16 cellular contexts compared by ENCODE assay signal in genomic region chr19:6639439-6639838, GRCh38. TPM values are rescaled to one million over a fixed set of nuclear protein-coding genes. Genes with fewer than 3 reads are reported as not detected.
DNase-seq lines count a peak whose midpoint lies in the region; ATAC-seq, FAIRE-seq and TF ChIP-seq lines count a peak whose summit lies in the region.
"Had no signal": no experiment of that assay in that cellular context is flagged by ENCODE, and none has a peak within 500 bp of the region (broad histone marks: within the 10 kb centered on the region; RNA-seq: fewer than 3 reads in every experiment).

No MANE protein-coding gene starts in this region.

- no peak overlapping the region; the same call in 1 of the 2 replicates for H2AFZ ChIP-seq in OCI-LY7 (ENCODE audit: low read length)
- H2AFZ ChIP-seq in GM12878 (ENCODE audit: control insufficient read depth, low read depth, low read length): no peak overlapping the region

- H3K27ac ChIP-seq in OCI-LY7 (ENCODE audit: low read depth, low read length, poor library complexity, severe bottlenecking) (no peak overlapping the region), GM12878 (ENCODE audit: control insufficient read depth, insufficient read depth) (peak overlapping the region; percentile 13), suprapubic skin (no peak overlapping the region), prostate gland (no peak overlapping the region)
- H3K27ac ChIP-seq: neutrophil, spleen, VCaP had no signal

- no peaks in the 10 kb centered on the region for H3K36me3 Mint-ChIP-seq in activated T-cell treated with anti-CD3 and anti-CD28 coated beads, Interleukin-2, amount 50 U/mL, for 4 hours (ENCODE audit: insufficient read depth)

- H3K36me3 ChIP-seq in OCI-LY7 (ENCODE audit: insufficient read depth, low read length): no peaks in the 10 kb centered on the region
- no peaks in the 10 kb centered on the region for H3K36me3 ChIP-seq in GM12878 (ENCODE audit: control insufficient read depth in 2 of 2, insufficient read depth in 2 of 2, low read length in 1 of 2)
- H3K36me3 ChIP-seq in suprapubic skin: no peaks in the 10 kb centered on the region
- H3K36me3 ChIP-seq in prostate gland: no peaks in the 10 kb centered on the region
- H3K36me3 ChIP-seq: neutrophil, spleen had no signal

- 0 out of 2 replicates have a peak, but pooled peaks cover 3% of the 10 kb centered on the region for H3K9me3 ChIP-seq in OCI-LY7 (ENCODE audit: low read length)
- H3K9me3 ChIP-seq in GM12878 (replicated peaks; ENCODE audit: control insufficient read depth, insufficient read depth, low read length): no peaks in the 10 kb centered on the region
- no peaks in the 10 kb centered on the region for H3K9me3 ChIP-seq in suprapubic skin
- H3K9me3 ChIP-seq in prostate gland: no peaks in the 10 kb centered on the region
- H3K9me3 ChIP-seq: neutrophil had no signal

- TF ChIP-seq RAD21 in GM12878 (IDR thresholded peaks at IDR 0.05; ENCODE audit: insufficient read depth, low read depth, low read length): no peak

- H4K20me1 ChIP-seq in OCI-LY7 (ENCODE audit: insufficient read depth, low read length) (no peaks in the 10 kb centered on the region), GM12878 (ENCODE audit: control insufficient read depth, insufficient read depth) (no peaks in the 10 kb centered on the region)

- SMC1A ChIA-PET in GM12878 (lab: Charles Lee; ENCODE audit: uncharacterized antibody, unreplicated experiment): interaction anchor here (0.8 to 6.3 kb wide), 8 partner anchors 9 to 97 kb away, joined by 3 to 58 read pairs (median 6); no protein-coding TSS in a partner anchor

- peak overlapping the region; percentile 12; the same call in 1 of the 2 replicates for H3K4me2 ChIP-seq in OCI-LY7 (ENCODE audit: low read length)
- no peak overlapping the region for H3K4me2 ChIP-seq in GM12878 (ENCODE audit: control insufficient read depth, insufficient read depth)

- TF ChIP-seq EP300 in GM12878 (IDR thresholded peaks at IDR 0.05; ENCODE audit: borderline replicate concordance in 1 of 2, control insufficient read depth in 1 of 2, low read depth in 2 of 2, low read length in 2 of 2): no peak
- no peak for TF ChIP-seq EP300 in suprapubic skin (IDR thresholded peaks at IDR 0.05)

- intact Hi-C loops in OCI-LY7 (cut with micrococcal nuclease; ENCODE audit: unreplicated experiment): no loop called here
- intact Hi-C loops in GM12878 (cut with micrococcal nuclease; ENCODE audit: unreplicated experiment): no loop called here
- intact Hi-C loops in prostate gland (cut with DNase I): loop anchor here (10.0 kb wide), 1 partner anchor 115 kb away; no protein-coding TSS in a partner anchor

- BruUV-seq in OCI-LY7 (replicated peaks; lab: Mats Ljungman, UMichigan) (no TSS peak), GM12878 (replicated peaks; lab: Mats Ljungman, UMichigan) (no TSS peak)

- TF ChIP-seq CTCF in OCI-LY7 (conservative IDR thresholded peaks at IDR 0.05; ENCODE audit: low read length) (no peak), GM12878 (IDR thresholded peaks at IDR 0.05 in 2 of 3, conservative IDR thresholded peaks at IDR 0.05 in 1 of 3; ENCODE audit: control insufficient read depth in 2 of 3, extremely low read depth in 1 of 3, insufficient read depth in 1 of 3, low read depth in 3 of 3, low read length in 3 of 3) (no peak), suprapubic skin (IDR thresholded peaks at IDR 0.05) (no peak), prostate gland (IDR thresholded peaks at IDR 0.05) (no peak)

- CTCF ChIA-PET in OCI-LY7 (lab: Charles Lee; ENCODE audit: unreplicated experiment): no interaction called here
- CTCF ChIA-PET in GM12878 (lab: Yijun Ruan, JAX): interaction anchor here (0.7 to 3.9 kb wide), 9 partner anchors 8 to 224 kb away, joined by 3 to 20 read pairs (median 5); partner anchors contain the start of gene GPR108

- RAD21 ChIA-PET in GM12878 (lab: Charles Lee; ENCODE audit: unreplicated experiment): interaction anchor here (1.0 to 4.8 kb wide), 5 partner anchors 15 to 224 kb away, joined by 5 to 41 read pairs (median 14); partner anchors contain the start of gene TNFSF14

- peak; percentile 54 to 89 for ATAC-seq in activated T-cell treated with anti-CD3 and anti-CD28 coated beads, Interleukin-2, amount 50 U/mL, for 4 hours
- ATAC-seq in GM12878: peak; percentile 17
- no peak for ATAC-seq in HG03108 (IDR thresholded peaks at IDR 0.05; ENCODE audit: unreplicated experiment)
- ATAC-seq: left ventricle myocardium superior had no signal

- no peaks in the 10 kb centered on the region for H3K27me3 Mint-ChIP-seq in activated T-cell treated with anti-CD3 and anti-CD28 coated beads, Interleukin-2, amount 50 U/mL, for 4 hours (ENCODE audit: low read depth)

- no peak for FAIRE-seq in GM12878 (lab: Jason Lieb, UNC)

- H3K9me3 Mint-ChIP-seq in activated T-cell treated with anti-CD3 and anti-CD28 coated beads, Interleukin-2, amount 50 U/mL, for 4 hours: no peaks in the 10 kb centered on the region

- no peak for DNase-seq in activated T-cell treated with anti-CD3 and anti-CD28 coated beads, Interleukin-2, amount 50 U/mL, for 4 hours
- DNase-seq in activated T-cell treated with anti-CD3 and anti-CD28 coated beads, Interleukin-2, amount 50 U/mL, for 1 hour: no peak
- DNase-seq in OCI-LY7 (ENCODE audit: low spot score) (no peak), GM12878 (ENCODE audit: low read depth, low spot score) (no peak), suprapubic skin (ENCODE audit: low spot score in 2 of 2) (no peak), prostate gland (ENCODE audit: low spot score) (no peak)
- peak; percentile 27 to 46 for DNase-seq in stimulated activated CD8-positive, alpha-beta memory T cell treated with anti-CD3 and anti-CD28 coated beads, Interleukin-15, amount 100 ng/mL, for 48 hours (ENCODE audit: low read depth in 2 of 2)
- DNase-seq: DND-41, left ventricle myocardium superior, MM.1S, NCI-H446 treated with DMSO at 0.1 percent for 48 hours, SHP77, spleen had no signal

- in situ Hi-C loops in GM12878 (cut with MboI): no loop called here

- H3K4me1 Mint-ChIP-seq in activated T-cell treated with anti-CD3 and anti-CD28 coated beads, Interleukin-2, amount 50 U/mL, for 4 hours (ENCODE audit: low read depth): peaks cover 30% of the 10 kb centered on the region

- WGBS in GM12878 (ENCODE audit: insufficient coverage, insufficient replicate concordance, low lambda C conversion rate, missing lambda C conversion rate): 24% methylated on average over 4 of the region's 4 CpGs
- 60% methylated on average over 3 of the region's 4 CpGs for WGBS in suprapubic skin
- WGBS in prostate gland: 71% methylated on average over 4 of the region's 4 CpGs

- H3K4me3 ChIP-seq in OCI-LY7 (ENCODE audit: low read depth, low read length, poor library complexity, severe bottlenecking): no peak overlapping the region
- H3K4me3 ChIP-seq in GM12878: no peak overlapping the region
- H3K4me3 ChIP-seq in suprapubic skin: no peak overlapping the region
- no peak overlapping the region for H3K4me3 ChIP-seq in prostate gland
- H3K4me3 ChIP-seq: spleen had no signal

- H3K27me3 ChIP-seq in GM12878 (replicated peaks in 1 of 2; ENCODE audit: control insufficient read depth in 2 of 2, insufficient read depth in 2 of 2, low read length in 1 of 2): no peaks in the 10 kb centered on the region
- no peaks in the 10 kb centered on the region for H3K27me3 ChIP-seq in suprapubic skin
- H3K27me3 ChIP-seq in prostate gland (replicated peaks; ENCODE audit: insufficient read depth): no peaks in the 10 kb centered on the region

- POLR2A ChIA-PET in OCI-LY7 (lab: Charles Lee) (interaction anchor here (0.5 kb wide), 1 partner anchor 251 kb away, joined by 4 read pairs; no protein-coding TSS in a partner anchor), GM12878 (lab: Charles Lee) (interaction anchor here (0.6 to 2.1 kb wide), 6 partner anchors 15 to 119 kb away, joined by 3 to 9 read pairs (median 5); partner anchors contain the start of genes GPR108 and TNFSF14)

- H3K9ac ChIP-seq in GM12878 (ENCODE audit: control insufficient read depth, insufficient read depth, low read length): no peak overlapping the region

- peaks cover 31% of the 10 kb centered on the region for H3K4me1 ChIP-seq in OCI-LY7 (ENCODE audit: insufficient read depth, low read length, poor library complexity, severe bottlenecking)
- H3K4me1 ChIP-seq in GM12878 (ENCODE audit: control insufficient read depth, insufficient read depth, low read length): peaks cover 30% of the 10 kb centered on the region
- H3K4me1 ChIP-seq in suprapubic skin: no peaks in the 10 kb centered on the region
- H3K4me1 ChIP-seq in prostate gland (replicated peaks): no peaks in the 10 kb centered on the region

- H3K79me2 ChIP-seq in OCI-LY7 (ENCODE audit: insufficient read depth, low read depth, low read length) (no peaks in the 10 kb centered on the region), GM12878 (ENCODE audit: control insufficient read depth, insufficient read depth, low read length) (no peaks in the 10 kb centered on the region)

- no peaks in the 10 kb centered on the region for H3K9me2 ChIP-seq in OCI-LY7 (ENCODE audit: insufficient read depth, low read length)

- H3K4me3 Mint-ChIP-seq in activated T-cell treated with anti-CD3 and anti-CD28 coated beads, Interleukin-2, amount 50 U/mL, for 4 hours: no peak overlapping the region

- TF ChIP-seq POLR2A in GM12878 (IDR thresholded peaks at IDR 0.05; ENCODE audit: low read depth, low read length) (no peak), suprapubic skin (IDR thresholded peaks at IDR 0.05) (no peak), prostate gland (IDR thresholded peaks at IDR 0.05) (no peak)

RNA-seq across cellular contexts. Expression of gene TNFSF14, which starts 30.5 kb away (rescaled TPM):
- total RNA-seq in activated T-cell treated with anti-CD3 and anti-CD28 coated beads, Interleukin-2, amount 50 U/mL, for 4 hours: 100 to 1,000 TPM; 244 to 279 (median 255) TPM
- total RNA-seq in OCI-LY7 (2014; rRNA removed; shearing (Covaris generic)): 0.05 TPM in 1 of 2 replicates, not detected in the other
- total RNA-seq in OCI-LY7 (2022): not detected in 2 replicates
- 24.4 and 26.2 TPM in 2 replicates for total RNA-seq in GM12878 (2013; cell fraction: nucleolus; rRNA removed)
- 37.2 and 38.9 TPM in 2 replicates for total RNA-seq in GM12878 (2014; rRNA removed)
- total RNA-seq in GM12878 (2014; rRNA removed; fragmentation: Illumina TruSeq; extraction: Trizol): 30.6 and 31.4 TPM in 2 replicates
- total RNA-seq in GM12878 (2021): 36.7 and 40.5 TPM in 2 replicates
- polyA plus RNA-seq in GM12878 (2011; ENCODE audit: low read depth): 3.6 TPM
- 17.3 and 21.7 TPM in 2 replicates for polyA plus RNA-seq in GM12878 (2011; rRNA removed)
- 28.3 and 34.0 TPM in 2 replicates for polyA plus RNA-seq in GM12878 (2011; cell fraction: cytosol; rRNA removed)
- polyA plus RNA-seq in GM12878 (2011; cell fraction: nucleus; rRNA removed): 6.8 and 11.0 TPM in 2 replicates
- 5.7 and 13.2 TPM in 2 replicates for polyA plus RNA-seq in GM12878 (2012)
- polyA plus RNA-seq in GM12878 (2014; fragmentation: Illumina TruSeq; extraction: Trizol): 34.2 and 34.7 TPM in 2 replicates
- polyA plus RNA-seq in GM12878 (2014; fragmentation: Nextera tagmentation; extraction: Ambion mirVana): 1 to 10 TPM; 4.3 to 5.7 TPM
- polyA plus RNA-seq in GM12878 (2014; rRNA removed): 26.6 and 29.4 TPM in 2 replicates
- polyA plus RNA-seq in GM12878 (2016; fragmentation: Nextera tagmentation; extraction: Ambion mirVana): 10 to 100 TPM; 30.0 to 31.2 TPM
- 32.6 and 34.0 TPM in 2 replicates for polyA minus RNA-seq in GM12878 (2011; rRNA and poly(A)+ RNA removed)
- polyA minus RNA-seq in GM12878 (2011; cell fraction: cytosol; rRNA and poly(A)+ RNA removed): 9.5 and 9.9 TPM in 2 replicates
- polyA minus RNA-seq in GM12878 (2011; cell fraction: nucleus; rRNA and poly(A)+ RNA removed): 13.3 and 17.5 TPM in 2 replicates
- total RNA-seq in suprapubic skin: not detected
- total RNA-seq in prostate gland: under 1 TPM; 0.34 to 0.55 TPM

RNA-seq across cellular contexts. Expression of gene CD70, which starts 48.5 kb away (rescaled TPM):
- 10 to 100 TPM in 1 of 3 donors, 1 to 10 TPM in 2; 4.6 to 13.6 (median 6.6) TPM for total RNA-seq in activated T-cell treated with anti-CD3 and anti-CD28 coated beads, Interleukin-2, amount 50 U/mL, for 4 hours
- 111 and 165 TPM in 2 replicates for total RNA-seq in OCI-LY7 (2014; rRNA removed; shearing (Covaris generic))
- 80.5 and 88.2 TPM in 2 replicates for total RNA-seq in OCI-LY7 (2022)
- total RNA-seq in GM12878 (2013; cell fraction: nucleolus; rRNA removed): 147 and 150 TPM in 2 replicates
- total RNA-seq in GM12878 (2014; rRNA removed): 421 and 441 TPM in 2 replicates
- total RNA-seq in GM12878 (2014; rRNA removed; fragmentation: Illumina TruSeq; extraction: Trizol): 151 and 155 TPM in 2 replicates
- total RNA-seq in GM12878 (2021): 269 and 285 TPM in 2 replicates
- 88.8 TPM for polyA plus RNA-seq in GM12878 (2011; ENCODE audit: low read depth)
- polyA plus RNA-seq in GM12878 (2011; rRNA removed): 117 and 262 TPM in 2 replicates
- polyA plus RNA-seq in GM12878 (2011; cell fraction: cytosol; rRNA removed): 434 and 636 TPM in 2 replicates
- polyA plus RNA-seq in GM12878 (2011; cell fraction: nucleus; rRNA removed): 321 and 457 TPM in 2 replicates
- polyA plus RNA-seq in GM12878 (2012): 227 and 312 TPM in 2 replicates
- 9.4 and 52.9 TPM in 2 replicates for polyA plus RNA-seq in GM12878 (2014; fragmentation: Illumina TruSeq; extraction: Trizol)
- polyA plus RNA-seq in GM12878 (2014; fragmentation: Nextera tagmentation; extraction: Ambion mirVana): 10 to 100 TPM; 16.4 to 35.8 TPM
- 405 and 437 TPM in 2 replicates for polyA plus RNA-seq in GM12878 (2014; rRNA removed)
- 100 to 1,000 TPM; 348 to 371 TPM for polyA plus RNA-seq in GM12878 (2016; fragmentation: Nextera tagmentation; extraction: Ambion mirVana)
- polyA minus RNA-seq in GM12878 (2011; rRNA and poly(A)+ RNA removed): 149 and 245 TPM in 2 replicates
- 94.1 and 120 TPM in 2 replicates for polyA minus RNA-seq in GM12878 (2011; cell fraction: cytosol; rRNA and poly(A)+ RNA removed)
- polyA minus RNA-seq in GM12878 (2011; cell fraction: nucleus; rRNA and poly(A)+ RNA removed): 56.8 and 85.8 TPM in 2 replicates
- total RNA-seq in suprapubic skin: under 1 TPM in 1 of 4 donors, not detected in 3; 0.97 TPM
- not detected for total RNA-seq in prostate gland
- total RNA-seq: left ventricle myocardium superior had no signal

Comparison
In these comparisons a context has a peak if more than half of its experiments do, and no peak if none do; other contexts are left out.
1. DNase-seq: peak in stimulated activated CD8-positive, alpha-beta memory T cell treated with anti-CD3 and anti-CD28 coated beads, Interleukin-15, amount 100 ng/mL, for 48 hours (2 of 2); none in activated T-cell treated with anti-CD3 and anti-CD28 coated beads, Interleukin-2, amount 50 U/mL, for 4 hours (single experiment), activated T-cell treated with anti-CD3 and anti-CD28 coated beads, Interleukin-2, amount 50 U/mL, for 1 hour (single experiment), OCI-LY7 (single experiment), GM12878 (single experiment), suprapubic skin (0 of 2) and prostate gland (single experiment).
2. RNA of gene TNFSF14, which starts 30.5 kb away (total RNA-seq): 244 to 279 TPM in activated T-cell treated with anti-CD3 and anti-CD28 coated beads, Interleukin-2, amount 50 U/mL, for 4 hours and 24.4 to 40.5 TPM in GM12878; 0.34 to 0.55 TPM in prostate gland, not detected in suprapubic skin and 0.05 TPM in OCI-LY7; every median in the first group is over 10 times any median in the second.
3. RNA of gene CD70, which starts 48.5 kb away (total RNA-seq): 147 to 441 TPM in GM12878 and 80.5 to 165 TPM in OCI-LY7; 4.6 to 13.6 TPM in activated T-cell treated with anti-CD3 and anti-CD28 coated beads, Interleukin-2, amount 50 U/mL, for 4 hours, 0.97 TPM in suprapubic skin and not detected in prostate gland; every median in the first group is over 4 times any median in the second.